Comparison of ENCODE assay signal across 24 cellular contexts in genomic region chr17:61818225-61818624, GRCh38.
"Had no signal": no experiment of that assay in that cellular context is flagged by ENCODE, and none has a peak within 500 bp of the region (broad histone marks: within the 10 kb centered on the region; RNA-seq: fewer than 3 reads in every experiment).

No MANE protein-coding gene starts in this region.

- ATAC-seq: foreskin keratinocyte, gastrocnemius medialis, heart right ventricle, left cardiac atrium, left lung, left ventricle myocardium superior, lower lobe of right lung, mucosa of descending colon had no signal

- H3K27ac ChIP-seq: coronary artery, dorsolateral prefrontal cortex, esophagus muscularis mucosa, foreskin keratinocyte, gastrocnemius medialis, heart right ventricle, left lung, lower lobe of right lung had no signal

- FAIRE-seq: colon, endothelial cell of umbilical vein, islet of Langerhans, keratinocyte had no signal

- H3K9me3 ChIP-seq: esophagus muscularis mucosa, gastrocnemius medialis, heart right ventricle, lower lobe of right lung, mucosa of descending colon had no signal

- H3K27ac Mint-ChIP-seq: mesothelial cell of epicardium, naive B cell had no signal

- H3K4me1 ChIP-seq: esophagus muscularis mucosa, foreskin keratinocyte, gastrocnemius medialis, lower lobe of right lung had no signal

- H3K36me3 ChIP-seq: esophagus muscularis mucosa, gastrocnemius medialis, heart right ventricle, left lung, lower lobe of right lung had no signal

- DNase-seq: dermis blood vessel endothelial cell; dorsolateral prefrontal cortex; effector CD4-positive, alpha-beta T cell; effector memory CD4-positive, alpha-beta T cell; foreskin keratinocyte; gastrocnemius medialis; glutamatergic neuron; head of caudate nucleus; heart right ventricle; hippocampal formation; left cardiac atrium; left lung; left ventricle myocardium superior; lower lobe of right lung; mesenchymal stem cell; mucosa of descending colon; naive B cell had no signal

- H3K4me3 ChIP-seq: coronary artery, dorsolateral prefrontal cortex, esophagus muscularis mucosa, gastrocnemius medialis, heart right ventricle, left lung, lower lobe of right lung, mucosa of descending colon had no signal

- H3K27me3 ChIP-seq: dorsolateral prefrontal cortex, esophagus muscularis mucosa, foreskin keratinocyte, gastrocnemius medialis, heart right ventricle, left lung had no signal

- H3K4me3 Mint-ChIP-seq: mesothelial cell of epicardium, naive B cell had no signal
